In genomic region chr7:82172017-82172416, GRCh38 we compare ENCODE assay signal across 2 cellular contexts.
TF ChIP-seq lines count a peak whose summit lies in the region.

No MANE protein-coding gene starts in this region.

TF ChIP-seq in SK-N-SH, 30 proteins besides CTCF, POLR2A, EP300 and RAD21 (continued from another document):
- TF ChIP-seq REST (IDR thresholded peaks at IDR 0.05; ENCODE audit: low read depth, low read length) (no peak), JUND (IDR thresholded peaks at IDR 0.05) (no peak), EZH2phosphoT487 (IDR thresholded peaks at IDR 0.05; ENCODE audit: borderline replicate concordance, low read depth) (no peak), CHD2 (IDR thresholded peaks at IDR 0.05; ENCODE audit: low read length, partially characterized antibody) (no peak)
TF ChIP-seq in SK-N-SH: peak in this region for 0.

TF ChIP-seq in SK-N-SH treated with all-trans-retinoic acid at 6 μM for 48 hours, 23 proteins besides CTCF, POLR2A, EP300 and RAD21 (continued from another document):
- TF ChIP-seq PPARA (CRISPR knock-in tag; IDR thresholded peaks at IDR 0.05; ENCODE audit: borderline replicate concordance) = no peak
- no peak for TF ChIP-seq SNAI2 (CRISPR knock-in tag; IDR thresholded peaks at IDR 0.05)
- no peak for TF ChIP-seq ZNF565 (CRISPR knock-in tag; conservative IDR thresholded peaks at IDR 0.05; ENCODE audit: low read depth)
- TF ChIP-seq ZNF70 (CRISPR knock-in tag; IDR thresholded peaks at IDR 0.05) = no peak
- no peak for TF ChIP-seq BACH2 (CRISPR knock-in tag; IDR thresholded peaks at IDR 0.05; ENCODE audit: borderline replicate concordance)
- TF ChIP-seq TOX (CRISPR knock-in tag; IDR thresholded peaks at IDR 0.05; ENCODE audit: borderline replicate concordance) = no peak
- TF ChIP-seq CSRNP3 (CRISPR knock-in tag; IDR thresholded peaks at IDR 0.05) = no peak
- TF ChIP-seq CREB5 (CRISPR knock-in tag; IDR thresholded peaks at IDR 0.05; ENCODE audit: low read depth) = no peak
- TF ChIP-seq ZFP3 (CRISPR knock-in tag; IDR thresholded peaks at IDR 0.05) = no peak
- no peak for TF ChIP-seq ZC3H10 (CRISPR knock-in tag; IDR thresholded peaks at IDR 0.05)
- TF ChIP-seq ISL1 (CRISPR knock-in tag; IDR thresholded peaks at IDR 0.05) = no peak
- TF ChIP-seq ESRRG (CRISPR knock-in tag; IDR thresholded peaks at IDR 0.05) = no peak
- no peak for TF ChIP-seq OSR1 (CRISPR knock-in tag; IDR thresholded peaks at IDR 0.05)
- no peak for TF ChIP-seq CSDC2 (CRISPR knock-in tag; IDR thresholded peaks at IDR 0.05)
- no peak for TF ChIP-seq GLIS3 (CRISPR knock-in tag; IDR thresholded peaks at IDR 0.05)
